In genomic region chr1:225349826-225350225, GRCh38 we compare ENCODE assay signal across 21 cellular contexts.
"Had no signal": no experiment of that assay in that cellular context is flagged by ENCODE, and none has a peak within 500 bp of the region (broad histone marks: within the 10 kb centered on the region; RNA-seq: fewer than 3 reads in every experiment).

No MANE protein-coding gene starts in this region.

- H3K4me2 ChIP-seq: hepatocyte had no signal

- H3K27me3 ChIP-seq: hepatocyte, right atrium auricular region, testis, tibial nerve had no signal

- H3K4me1 ChIP-seq: right atrium auricular region, sigmoid colon, testis, tibial nerve had no signal

- H3K9me3 ChIP-seq: sigmoid colon, testis had no signal

- H3K27ac ChIP-seq: hepatocyte, right atrium auricular region, sigmoid colon, skin epidermis, testis, tibial nerve had no signal

- DNase-seq: effector memory CD4-positive, alpha-beta T cell; erythroblast; foreskin melanocyte; head of caudate nucleus; left colon; left ventricle myocardium superior; mesendoderm; naive B cell; nephron progenitor cell; posterior cingulate gyrus; sigmoid colon; stimulated activated CD4-positive, alpha-beta T cell treated with anti-CD3 and anti-CD28 coated beads, Interleukin-2, amount 100 ng/mL, for 24 hours; stimulated activated CD4-positive, alpha-beta T cell treated with anti-CD3 and anti-CD28 coated beads, Interleukin-4, amount 100 ng/mL, for 4 hours; stimulated activated naive B cell treated with anti-CD40 and anti-IgM and Interleukin-4, amounts not matched to agents 10 μg/mL and 1 μg/mL and 100 μg/mL, for 72 hours; stimulated activated naive CD8-positive, alpha-beta T cell treated with anti-CD3 and anti-CD28 coated beads, Interleukin-15, amount 100 ng/mL, for 72 hours; testis had no signal

- H3K36me3 ChIP-seq: right atrium auricular region, sigmoid colon, tibial nerve had no signal

- H3K4me3 ChIP-seq: hepatocyte, lung, right atrium auricular region, sigmoid colon, skin epidermis, testis, tibial nerve had no signal

- H3K79me2 ChIP-seq: hepatocyte had no signal

- ATAC-seq: left colon; left ventricle myocardium superior; stimulated activated naive B cell treated with anti-CD40 and anti-IgM and Interleukin-4, amounts not matched to agents 10 μg/mL and 1 μg/mL and 100 μg/mL, for 72 hours; stimulated activated naive CD8-positive, alpha-beta T cell treated with anti-CD3 and anti-CD28 coated beads, Interleukin-15, amount 100 ng/mL, for 72 hours had no signal

- H2AFZ ChIP-seq: hepatocyte had no signal
